8 cellular contexts compared by ENCODE assay signal in the genomic region with DNA sequence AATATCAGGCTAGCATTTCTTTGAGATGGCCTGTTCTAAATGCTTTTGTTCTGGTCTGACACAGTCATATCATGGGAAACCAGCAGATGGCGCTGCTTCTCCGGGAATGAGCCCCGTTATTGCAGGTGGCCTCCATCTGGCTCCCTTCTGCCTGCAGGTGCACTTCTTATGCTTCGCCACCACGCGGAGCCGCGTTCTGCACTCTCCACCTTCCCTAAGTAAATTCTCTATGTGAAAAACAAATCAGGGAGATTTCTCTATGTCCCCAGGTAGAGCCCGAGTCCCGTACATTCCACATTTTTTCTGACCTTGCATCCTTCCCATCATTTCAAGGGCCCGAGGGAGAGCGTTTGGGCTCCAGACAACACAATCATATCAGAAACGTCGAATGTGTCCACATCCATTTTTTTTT. TPM values are rescaled to one million over a fixed set of nuclear protein-coding genes. Genes with fewer than 3 reads are reported as not detected.
DNase-seq lines count a peak whose midpoint lies in the region; TF ChIP-seq lines count a peak whose summit lies in the region.

No MANE protein-coding gene starts in this region.

- 12 to 14% methylated on average over 14 of the region's 14 CpGs for WGBS in GM23248 (ENCODE audit: low coverage in 1 of 2, low lambda C conversion rate in 2 of 2, missing lambda C conversion rate in 2 of 2), 2 experiments
- WGBS in stomach, 5 donors = 4 to 7% (median 6%) methylated on average over 14 of the region's 14 CpGs

- H3K9me3 ChIP-seq in GM23248 (ENCODE audit: low read depth) = no peaks in the 10 kb centered on the region
- no peaks in the 10 kb centered on the region for H3K9me3 ChIP-seq in Peyer's patch
- no peaks in the 10 kb centered on the region for H3K9me3 ChIP-seq in fibroblast of lung (ENCODE audit: control insufficient read depth, insufficient read depth, low read depth, low read length)
- H3K9me3 ChIP-seq in stomach = no peaks in the 10 kb centered on the region

- TF ChIP-seq POLR2A in Peyer's patch (IDR thresholded peaks at IDR 0.05) = no peak
- TF ChIP-seq POLR2A in stomach (IDR thresholded peaks at IDR 0.05) = no peak

- H3K9me2 ChIP-seq in GM23248 (ENCODE audit: insufficient read depth) = no peaks in the 10 kb centered on the region

- H3K27ac ChIP-seq in GM23248 = no peak overlapping the region
- no peak overlapping the region for H3K27ac ChIP-seq in Peyer's patch
- H3K27ac ChIP-seq in fibroblast of lung (ENCODE audit: insufficient read depth, low read length) = no peak overlapping the region
- no peak overlapping the region for H3K27ac ChIP-seq in stomach

- no peak overlapping the region for H3K27ac Mint-ChIP-seq in activated T-cell treated with anti-CD3 and anti-CD28 coated beads, Interleukin-2, amount 50 U/mL, for 24 hours
- no peak overlapping the region for H3K27ac Mint-ChIP-seq in neural crest cell (ENCODE audit: unreplicated experiment)

- H3K36me3 ChIP-seq in GM23248 (ENCODE audit: low read depth) = no peaks in the 10 kb centered on the region
- H3K36me3 ChIP-seq in Peyer's patch = no peaks in the 10 kb centered on the region
- H3K36me3 ChIP-seq in fibroblast of lung (ENCODE audit: control insufficient read depth, insufficient read depth, low read length) = no peaks in the 10 kb centered on the region
- no peaks in the 10 kb centered on the region for H3K36me3 ChIP-seq in stomach

- no peak overlapping the region for H3K4me3 Mint-ChIP-seq in activated T-cell treated with anti-CD3 and anti-CD28 coated beads, Interleukin-2, amount 50 U/mL, for 24 hours
- no peak overlapping the region for H3K4me3 Mint-ChIP-seq in neural crest cell

- intact Hi-C loops in stomach (cut with DNase I; ENCODE audit: low total_unique reads) = no loop called here

- H3K9me3 Mint-ChIP-seq in activated T-cell treated with anti-CD3 and anti-CD28 coated beads, Interleukin-2, amount 50 U/mL, for 24 hours = no peaks in the 10 kb centered on the region
- H3K9me3 Mint-ChIP-seq in neural crest cell = no peaks in the 10 kb centered on the region

- H3K4me2 ChIP-seq in GM23248 (ENCODE audit: unreplicated experiment) (no peak overlapping the region), fibroblast of lung (ENCODE audit: extremely low read depth, insufficient read depth, low read length) (no peak overlapping the region)

- H3K9ac ChIP-seq in GM23248 = no peak overlapping the region
- no peak overlapping the region for H3K9ac ChIP-seq in fibroblast of lung (ENCODE audit: insufficient read depth, low read length)

- H3K4me1 ChIP-seq in GM23248 (ENCODE audit: insufficient read depth) = no peaks in the 10 kb centered on the region
- H3K4me1 ChIP-seq in Peyer's patch = no peaks in the 10 kb centered on the region
- H3K4me1 ChIP-seq in fibroblast of lung (ENCODE audit: control insufficient read depth, extremely low read depth, insufficient read depth, low read length) = no peaks in the 10 kb centered on the region
- H3K4me1 ChIP-seq in stomach = peaks cover 0 to 15% (median 2%) of the 10 kb centered on the region in 4 donors

- in situ Hi-C loops in GM23248 (cut with MboI) = loop anchor here (25.0 kb wide), 1 partner anchor 426 kb away; no protein-coding TSS in a partner anchor

- peaks cover 13% of the 10 kb centered on the region for H3K27me3 Mint-ChIP-seq in activated T-cell treated with anti-CD3 and anti-CD28 coated beads, Interleukin-2, amount 50 U/mL, for 24 hours
- no peaks in the 10 kb centered on the region for H3K27me3 Mint-ChIP-seq in neural crest cell (ENCODE audit: low read depth)

- no peaks in the 10 kb centered on the region for H3K36me3 Mint-ChIP-seq in activated T-cell treated with anti-CD3 and anti-CD28 coated beads, Interleukin-2, amount 50 U/mL, for 24 hours (ENCODE audit: low read depth)
- no peaks in the 10 kb centered on the region for H3K36me3 Mint-ChIP-seq in neural crest cell (ENCODE audit: low read depth)

- H3F3A ChIP-seq in GM23248 (ENCODE audit: insufficient read depth) = no peaks in the 10 kb centered on the region

- H3K4me3 ChIP-seq in GM23248 = no peak overlapping the region
- no peak overlapping the region for H3K4me3 ChIP-seq in Peyer's patch
- no peak overlapping the region for H3K4me3 ChIP-seq in fibroblast of lung (replicated peaks in 1 of 4; ENCODE audit: control extremely low read depth in 1 of 4, insufficient read depth in 1 of 4, low read depth in 3 of 4, low read length in 4 of 4)
- H3K4me3 ChIP-seq in stomach = no peak overlapping the region

- TF ChIP-seq EP300 in stomach (IDR thresholded peaks at IDR 0.05) = no peak

- H3K79me2 ChIP-seq in GM23248 (ENCODE audit: insufficient read depth) = no peaks in the 10 kb centered on the region
- no peaks in the 10 kb centered on the region for H3K79me2 ChIP-seq in fibroblast of lung (ENCODE audit: control insufficient read depth, insufficient read depth, low read length)

- TF ChIP-seq CTCF in LNCAP (IDR thresholded peaks at IDR 0.05) (peak; percentile 99), Peyer's patch (IDR thresholded peaks at IDR 0.05) (peak; percentile 81 to 99 (median 97)), fibroblast of lung (conservative IDR thresholded peaks at IDR 0.05 in 1 of 2, IDR thresholded peaks at IDR 0.05 in 1 of 2; ENCODE audit: low read depth in 1 of 2, low read length in 2 of 2) (peak; percentile 80 to 92), neural crest cell (conservative IDR thresholded peaks at IDR 0.05) (peak; percentile 99), stomach (IDR thresholded peaks at IDR 0.05) (peak in 6 of 7 experiments; percentile 92 to 99 (median 95))

- H3K27me3 ChIP-seq in GM23248 (replicated peaks; ENCODE audit: insufficient read depth) = no peaks in the 10 kb centered on the region; the same call in 1 of the 2 replicates
- H3K27me3 ChIP-seq in Peyer's patch = no peaks in the 10 kb centered on the region
- no peaks in the 10 kb centered on the region for H3K27me3 ChIP-seq in fibroblast of lung (ENCODE audit: control insufficient read depth, insufficient read depth, low read length)
- no peaks in the 10 kb centered on the region for H3K27me3 ChIP-seq in stomach

- peak; percentile 76 for DNase-seq in EH (ENCODE audit: low read depth)
- peak; percentile 80 for DNase-seq in GM23248
- peak; percentile 88 to 96 (median 90) for DNase-seq in Peyer's patch
- peak; percentile 89 for DNase-seq in activated T-cell treated with anti-CD3 and anti-CD28 coated beads, Interleukin-2, amount 50 U/mL, for 24 hours
- peak; percentile 69 to 83 for DNase-seq in fibroblast of lung (ENCODE audit: low read depth in 2 of 2)
- peak; percentile 98 for DNase-seq in neural crest cell (ENCODE audit: low read depth, low spot score)
- peak; percentile 95 for DNase-seq in stomach

- H4K20me1 ChIP-seq in GM23248 (ENCODE audit: insufficient read depth) (no peaks in the 10 kb centered on the region), fibroblast of lung (ENCODE audit: control insufficient read depth, extremely low read depth, insufficient read depth, low read length) (no peaks in the 10 kb centered on the region)

- H3K4me1 Mint-ChIP-seq in activated T-cell treated with anti-CD3 and anti-CD28 coated beads, Interleukin-2, amount 50 U/mL, for 24 hours (ENCODE audit: low read depth) = peaks cover 4% of the 10 kb centered on the region
- peaks cover 9% of the 10 kb centered on the region for H3K4me1 Mint-ChIP-seq in neural crest cell

- H2AFZ ChIP-seq in GM23248 (no peak overlapping the region), fibroblast of lung (ENCODE audit: low read length) (no peak overlapping the region)

RNA-seq across cellular contexts. Expression of a gene that starts 26.2 kb away (rescaled TPM):
- 38.6 and 46.0 TPM in 2 replicates for total RNA-seq in GM23248 (2014; rRNA removed; shearing (Covaris generic))
- 48.7 and 48.9 TPM in 2 replicates for polyA plus RNA-seq in GM23248 (2016; fragmentation: Nextera tagmentation; extraction: Ambion mirVana)
- total RNA-seq in Peyer's patch = 10 to 100 TPM; 24.8 to 42.7 (median 29.5) TPM
- total RNA-seq in fibroblast of lung = 28.4 and 28.5 TPM in 2 replicates
- 47.6 and 53.5 TPM in 2 replicates for polyA plus RNA-seq in fibroblast of lung
- polyA plus RNA-seq in fibroblast of lung (2012) = 38.1 and 43.4 TPM in 2 replicates
- polyA minus RNA-seq in fibroblast of lung (ENCODE audit: low replicate concordance) = 3.4 and 8.7 TPM in 2 replicates
- total RNA-seq in neural crest cell = 62.8 and 69.3 TPM in 2 replicates
- 100 to 1,000 TPM in 1 of 5 donors, 10 to 100 TPM in 4; 29.5 to 316 (median 38.4) TPM for total RNA-seq in stomach
- polyA plus RNA-seq in stomach = 10 to 100 TPM; 40.3 to 49.9 (median 40.6) TPM

RNA-seq across cellular contexts. Expression of a gene that starts 44.6 kb away (rescaled TPM):
- 3.8 and 4.8 TPM in 2 replicates for total RNA-seq in GM23248 (2014; rRNA removed; shearing (Covaris generic))
- 1.2 TPM in 2 replicates for polyA plus RNA-seq in GM23248 (2016; fragmentation: Nextera tagmentation; extraction: Ambion mirVana)
- total RNA-seq in Peyer's patch = 10 to 100 TPM in 3 of 4 donors, 1 to 10 TPM in 1; 7.2 to 35.5 (median 13.1) TPM
- total RNA-seq in fibroblast of lung = 15.9 and 24.1 TPM in 2 replicates
- 4.9 and 8.7 TPM in 2 replicates for polyA plus RNA-seq in fibroblast of lung
- polyA plus RNA-seq in fibroblast of lung (2012) = 5.8 and 7.4 TPM in 2 replicates
- 15.2 and 31.5 TPM in 2 replicates for polyA minus RNA-seq in fibroblast of lung (ENCODE audit: low replicate concordance)
- total RNA-seq in neural crest cell = 0.82 and 0.96 TPM in 2 replicates
- total RNA-seq in stomach = 10 to 100 TPM in 3 of 5 donors, 1 to 10 TPM in 2; 4.6 to 85.2 (median 10.8) TPM
- 1 to 10 TPM in 1 of 3 donors, under 1 TPM in 2; 0.58 to 1.2 (median 0.76) TPM for polyA plus RNA-seq in stomach
